In genomic region chr12:72017054-72017651, GRCh38 we compare ENCODE assay signal across 8 cellular contexts.
DNase-seq lines count a peak whose midpoint lies in the region; TF ChIP-seq lines count a peak whose summit lies in the region.

No MANE protein-coding gene starts in this region.

- no peak overlapping the region for H2BK12ac ChIP-seq in H9 (ENCODE audit: insufficient read length, low read depth, low read length)

- no peaks in the 10 kb centered on the region for H3K36me3 Mint-ChIP-seq in H9 (ENCODE audit: insufficient read depth in 1 of 3, low read depth in 3 of 3)
- H3K36me3 Mint-ChIP-seq in type B pancreatic cell = no peaks in the 10 kb centered on the region

- H3K79me2 ChIP-seq in H9 (ENCODE audit: insufficient read depth, low read length) = no peaks in the 10 kb centered on the region

- H4K20me1 ChIP-seq in H9 (ENCODE audit: control insufficient read depth, insufficient read depth, insufficient read length) = no peaks in the 10 kb centered on the region

- H2BK120ac ChIP-seq in H9 (ENCODE audit: low read depth, low read length, poor library complexity, severe bottlenecking) = no peak overlapping the region

- no peak overlapping the region for H2AK5ac ChIP-seq in H9 (ENCODE audit: insufficient read length, low read length)

- no peaks in the 10 kb centered on the region for H3K4me1 ChIP-seq in H9 (ENCODE audit: insufficient read depth, low read length)

- H3K4me3 Mint-ChIP-seq in H9 (no peak overlapping the region), type B pancreatic cell (no peak overlapping the region)

- no peak overlapping the region for H3K18ac ChIP-seq in H9 (ENCODE audit: insufficient read length, low read depth, low read length)

- no peak overlapping the region for H2BK5ac ChIP-seq in H9 (ENCODE audit: insufficient read length, low read length)

- H2AFZ ChIP-seq in H9 (ENCODE audit: low read length) = no peak overlapping the region

- no peaks in the 10 kb centered on the region for H3K27me3 ChIP-seq in H9 (ENCODE audit: insufficient read depth, low read length)

- H3K4me2 ChIP-seq in H9 (ENCODE audit: insufficient read depth, insufficient read length, low read length) = no peak overlapping the region

- no peak overlapping the region for H3K9ac ChIP-seq in H9 (ENCODE audit: extremely low read depth, insufficient read length, low read length)

- no peaks in the 10 kb centered on the region for H3K9me3 ChIP-seq in H9 (ENCODE audit: control insufficient read depth, low read depth, low read length)

- H3K4me1 Mint-ChIP-seq in H9 (peaks cover 0 to 5% of the 10 kb centered on the region in 2 experiments; a peak in 1 of 4 replicates), type B pancreatic cell (ENCODE audit: unreplicated experiment) (no peaks in the 10 kb centered on the region)

- no CpG with 5 or more reads among the region's 6 CpGs for WGBS in H9 (ENCODE audit: extremely low coverage, insufficient read length, low lambda C conversion rate)

- H3K23me2 ChIP-seq in H9 (ENCODE audit: insufficient read length, low read depth, low read length, poor library complexity, severe bottlenecking) = no peaks in the 10 kb centered on the region

- no peaks in the 10 kb centered on the region for H3K27me3 Mint-ChIP-seq in H9 (ENCODE audit: low read depth)
- H3K27me3 Mint-ChIP-seq in type B pancreatic cell = peaks cover 17% of the 10 kb centered on the region

- H4K5ac ChIP-seq in H9 (ENCODE audit: insufficient read length, low read depth, low read length) = no peak overlapping the region

- H2BK20ac ChIP-seq in H9 (ENCODE audit: low read depth, low read length, poor library complexity, severe bottlenecking) = no peak overlapping the region

- no peaks in the 10 kb centered on the region for H3K9me3 Mint-ChIP-seq in H9
- no peaks in the 10 kb centered on the region for H3K9me3 Mint-ChIP-seq in type B pancreatic cell

- H3K27ac Mint-ChIP-seq in H9 (no peak overlapping the region), type B pancreatic cell (no peak overlapping the region)

- TF ChIP-seq CTCF in H9 (conservative IDR thresholded peaks at IDR 0.05) = peak; percentile 82
- peak; percentile 84 for TF ChIP-seq CTCF in fibroblast of the aortic adventitia (IDR thresholded peaks at IDR 0.05; ENCODE audit: insufficient read depth, low read length)
- peak; percentile 88 for TF ChIP-seq CTCF in type B pancreatic cell (conservative IDR thresholded peaks at IDR 0.05)

- no peak overlapping the region for H3K14ac ChIP-seq in H9 (ENCODE audit: insufficient read depth, low read length)

- DNase-seq in GM04503 (ENCODE audit: low read depth) = peak; percentile 17
- peak; percentile 85 for DNase-seq in H9
- peak; percentile 83 for DNase-seq in LoVo (ENCODE audit: low spot score)
- peak; percentile 84 for DNase-seq in RKO (ENCODE audit: low spot score)
- peak; percentile 19 for DNase-seq in activated T-helper 1 cell treated with Interleukin-2 at 50 U/mL for 16 hours (ENCODE audit: low read depth)
- DNase-seq in fibroblast of the aortic adventitia (ENCODE audit: low read depth) = peak; percentile 79
- peak; percentile 67 for DNase-seq in occipital lobe (lab: John Stamatoyannopoulos, UW)
- DNase-seq in type B pancreatic cell (ENCODE audit: extremely low spot score, unreplicated experiment) = peak; percentile 75

- H4K91ac ChIP-seq in H9 (ENCODE audit: insufficient read length, low read depth, low read length) = no peak overlapping the region

- no peaks in the 10 kb centered on the region for H3K79me1 ChIP-seq in H9 (ENCODE audit: insufficient read depth, low read depth, low read length, poor library complexity, severe bottlenecking)

- no peak overlapping the region for H3K23ac ChIP-seq in H9 (ENCODE audit: insufficient read length, low read depth, low read length)

- no peak overlapping the region for H2BK15ac ChIP-seq in H9 (ENCODE audit: low read depth, low read length)

- no peak overlapping the region for H3T11ph ChIP-seq in H9 (ENCODE audit: low read length)

- H3K56ac ChIP-seq in H9 (ENCODE audit: insufficient read length, low read depth, low read length) = no peak overlapping the region

- no peak overlapping the region for H3K27ac ChIP-seq in H9 (ENCODE audit: insufficient read length, low read depth, low read length)

- no peak overlapping the region for H3K4me3 ChIP-seq in fibroblast of the aortic adventitia (ENCODE audit: low read depth, low read length)

- no peak overlapping the region for H3K4ac ChIP-seq in H9 (ENCODE audit: low read depth, low read length)

- no peak overlapping the region for H4K8ac ChIP-seq in H9 (replicated peaks; ENCODE audit: insufficient read length, low read depth, low read length)

Comparison
In these comparisons a context has a peak if more than half of its experiments do, and no peak if none do; other contexts are left out.
1. DNase-seq: peak in every context shown above with its lines; median percentile 85 in H9; 84 in RKO; 83 in LoVo; 79 in fibroblast of the aortic adventitia; 75 in type B pancreatic cell; 67 in occipital lobe; 19 in activated T-helper 1 cell treated with Interleukin-2 at 50 U/mL for 16 hours; 17 in GM04503.